8 cellular contexts compared by ENCODE assay signal in the genomic region with DNA sequence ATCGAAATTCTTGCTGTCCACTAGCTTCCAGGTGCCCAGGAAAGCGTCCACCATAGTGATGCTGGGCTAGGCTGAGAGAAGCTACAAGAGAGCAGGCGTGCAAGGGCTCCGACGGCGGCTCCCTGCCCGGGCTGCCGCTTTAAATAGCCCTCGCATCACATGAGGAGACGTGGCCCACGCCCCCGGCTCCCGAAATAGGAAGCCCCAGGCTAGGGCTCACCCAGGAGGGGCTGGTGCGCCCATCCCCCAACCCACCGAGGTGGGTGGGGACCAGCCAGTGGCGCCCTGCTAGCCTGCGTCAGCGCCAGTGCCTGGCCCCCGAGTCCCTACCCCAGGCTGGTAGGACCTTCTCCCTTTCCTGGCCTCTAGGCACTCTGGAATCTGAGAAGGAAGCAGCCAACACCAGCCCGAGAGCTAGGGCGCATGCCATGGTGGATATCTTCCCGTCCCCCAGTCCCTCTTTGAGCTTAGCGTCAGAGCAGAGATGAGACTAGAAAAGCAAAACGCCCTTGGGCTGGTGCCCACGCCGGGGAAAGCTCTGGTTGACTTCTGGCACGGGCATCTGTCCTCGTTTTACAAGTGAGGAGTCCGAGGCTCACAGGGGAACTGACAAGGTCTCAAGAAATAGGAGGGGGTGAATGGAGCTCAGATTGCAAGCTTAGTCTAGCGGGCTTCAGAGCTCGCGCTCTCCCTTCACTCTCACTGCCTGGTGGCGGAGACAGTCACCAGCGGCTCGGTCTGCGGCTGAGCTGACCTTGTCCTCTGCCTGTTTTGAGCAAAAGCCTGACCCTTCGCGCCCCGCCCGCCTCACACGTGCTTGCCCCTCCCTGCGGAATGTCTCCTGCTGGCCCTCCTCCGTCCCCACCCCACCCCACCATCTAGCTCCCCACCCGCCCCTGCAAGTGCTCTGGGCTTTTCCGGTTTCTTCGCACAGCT. TPM values are rescaled to one million over a fixed set of nuclear protein-coding genes. Genes with fewer than 3 reads are reported as not detected.
DNase-seq lines count a peak whose midpoint lies in the region; ATAC-seq and TF ChIP-seq lines count a peak whose summit lies in the region.

FABP3 (minus strand) TSS at position 116 of the 936 bp plus-strand sequence; CDS start at position 54, 62 bp downstream.

- TF ChIP-seq EP300 in stomach (IDR thresholded peaks at IDR 0.05): no peak

- DNase-seq in DMS 273 (lab: John Stamatoyannopoulos, UW; ENCODE audit: unreplicated experiment) (peak; percentile 88), Kasumi-1 (lab: John Stamatoyannopoulos, UW) (peak; percentile 55 to 60), mesendoderm (peak; percentile 97), stomach (peak; percentile 81), RKO (ENCODE audit: low spot score) (no peak)
- DNase-seq in activated CD4-positive, alpha-beta T cell treated with anti-CD3 and anti-CD28 coated beads, Interleukin-2, amount 50 U/mL, for 48 hours: peak; percentile 20 to 34

- H3K79me2 ChIP-seq in mesendoderm (ENCODE audit: control insufficient read depth, insufficient read depth, low read length): no peaks in the 10 kb centered on the region

- ATAC-seq in HG02623 (IDR thresholded peaks at IDR 0.05; ENCODE audit: unreplicated experiment): no peak

- no peak within 1 kb of the TSS for H4K5ac ChIP-seq in mesendoderm (ENCODE audit: low read length)

- H3K4me3 ChIP-seq in esophagus (ENCODE audit: low read depth in 1 of 2, low read length in 2 of 2) (peak within 1 kb of the TSS; percentile 26 to 31), mesendoderm (ENCODE audit: low read length) (peak within 1 kb of the TSS; percentile 46), stomach (peak within 1 kb of the TSS; percentile 45 to 50 (median 48))

- H3K27me3 ChIP-seq in esophagus (ENCODE audit: control insufficient read depth in 1 of 2, insufficient read depth in 2 of 2, low read length in 2 of 2): no peaks in the 10 kb centered on the region
- no peaks in the 10 kb centered on the region for H3K27me3 ChIP-seq in mesendoderm (ENCODE audit: insufficient read depth, low read length, poor library complexity)
- no peaks in the 10 kb centered on the region for H3K27me3 ChIP-seq in stomach

- peak within 1 kb of the TSS; percentile 99 for H3K4me2 ChIP-seq in mesendoderm (ENCODE audit: low read length)

- H3K36me3 ChIP-seq in esophagus (ENCODE audit: control insufficient read depth in 2 of 2, insufficient read depth in 2 of 2, low read length in 1 of 2) (no peaks in the 10 kb centered on the region), mesendoderm (ENCODE audit: control insufficient read depth, insufficient read depth, low read length) (no peaks in the 10 kb centered on the region), stomach (no peaks in the 10 kb centered on the region)

- H3K4ac ChIP-seq in mesendoderm (ENCODE audit: low read depth, low read length): no peak within 1 kb of the TSS

- H3K79me1 ChIP-seq in mesendoderm (ENCODE audit: low read length): no peaks in the 10 kb centered on the region

- H3K27ac ChIP-seq in esophagus (ENCODE audit: low read depth in 2 of 2, low read length in 1 of 2) (peak within 1 kb of the TSS; percentile 47 to 82), mesendoderm (ENCODE audit: low read depth, low read length) (peak within 1 kb of the TSS; percentile 68), stomach (peak within 1 kb of the TSS; percentile 71 to 86 (median 77))

- H3K23ac ChIP-seq in mesendoderm (ENCODE audit: low read length): peak within 1 kb of the TSS; percentile 71

- peak within 1 kb of the TSS; percentile 78 for H3K18ac ChIP-seq in mesendoderm (ENCODE audit: low read length)

- peak within 1 kb of the TSS; percentile 85 for H3K56ac ChIP-seq in mesendoderm (ENCODE audit: low read length)

- H4K8ac ChIP-seq in mesendoderm (ENCODE audit: low read depth, low read length): no peak within 1 kb of the TSS

- H3K9me3 ChIP-seq in esophagus (ENCODE audit: control insufficient read depth in 2 of 2, insufficient read depth in 1 of 2, low read depth in 1 of 2, low read length in 1 of 2) (no peaks in the 10 kb centered on the region), stomach (no peaks in the 10 kb centered on the region)

- no peak for TF ChIP-seq CTCF in stomach (IDR thresholded peaks at IDR 0.05)

- intact Hi-C loops in stomach (cut with DNase I; ENCODE audit: low total_unique reads): no loop called here

- no peak within 1 kb of the TSS for H2BK120ac ChIP-seq in mesendoderm (ENCODE audit: low read depth, low read length)

- 2 to 12% methylated on average over 46 of the region's 46 CpGs for WGBS in esophagus, 2 donors
- no CpG with 5 or more reads among the region's 46 CpGs for WGBS in mesendoderm (ENCODE audit: extremely low coverage, insufficient coverage, low lambda C conversion rate)
- WGBS in stomach, 5 donors: 4 to 8% (median 7%) methylated on average over 32 to 46 of the region's 46 CpGs

- no peak within 1 kb of the TSS for H2AK5ac ChIP-seq in mesendoderm (ENCODE audit: low read length)

- H3K4me1 ChIP-seq in esophagus (ENCODE audit: control insufficient read depth in 2 of 2, insufficient read depth in 2 of 2, low read length in 1 of 2) (peaks cover 6 to 9% of the 10 kb centered on the region in 2 donors), mesendoderm (ENCODE audit: control insufficient read depth, low read depth, low read length) (peaks cover 3% of the 10 kb centered on the region), stomach (peaks cover 19 to 64% (median 39%) of the 10 kb centered on the region in 4 donors)

- TF ChIP-seq POLR2A in stomach (IDR thresholded peaks at IDR 0.05): no peak

- peak within 1 kb of the TSS; percentile 79 for H3K9ac ChIP-seq in mesendoderm (ENCODE audit: low read length)

- no peak within 1 kb of the TSS for H2BK15ac ChIP-seq in mesendoderm (replicated peaks; ENCODE audit: low read depth)

- H2BK5ac ChIP-seq in mesendoderm (ENCODE audit: low read length): no peak within 1 kb of the TSS

RNA-seq across cellular contexts. Expression of gene FABP3, which starts in this region (rescaled TPM):
- polyA plus RNA-seq in esophagus (1 to 10 TPM; 1.8 to 2.6 TPM), stomach (10 to 100 TPM; 43.0 to 73.5 (median 64.4) TPM)
- 13.3 TPM for polyA plus RNA-seq in mesendoderm (2013, experiment 1 of 2)
- polyA plus RNA-seq in mesendoderm (2013, experiment 2 of 2): 13.1 TPM
- total RNA-seq in stomach: 10 to 100 TPM in 3 of 5 donors, 1 to 10 TPM in 1, not detected in 1; 7.6 to 60.3 (median 15.6) TPM

Comparison
In these comparisons a context has a peak if more than half of its experiments do, and no peak if none do; other contexts are left out.
1. RNA of gene FABP3 (polyA plus RNA-seq): 43.0 to 73.5 TPM in stomach; 1.8 to 2.6 TPM in esophagus; every median in the first group is over 10 times any median in the second.
2. Peak in every context shown above with its lines, with median percentiles within 50 percentile points of each other: H3K27ac ChIP-seq and H3K4me3 ChIP-seq.